8 cellular contexts compared by ENCODE assay signal in genomic region chr6:132812756-132813172, GRCh38. TPM values are rescaled to one million over a fixed set of nuclear protein-coding genes. Genes with fewer than 3 reads are reported as not detected.
DNase-seq lines count a peak whose midpoint lies in the region; ATAC-seq and TF ChIP-seq lines count a peak whose summit lies in the region.

No MANE protein-coding gene starts in this region.

- no peaks in the 10 kb centered on the region for H3K9me3 ChIP-seq in HUES64 (ENCODE audit: insufficient read depth, low read depth, low read length)
- H3K9me3 ChIP-seq in body of pancreas, result no peaks in the 10 kb centered on the region
- H3K9me3 ChIP-seq in mesodermal cell (ENCODE audit: control insufficient read depth, low read length), result no peaks in the 10 kb centered on the region

- intact Hi-C loops in body of pancreas (cut with DNase I), result no loop called here

- H3K4me1 ChIP-seq in HUES64 (ENCODE audit: insufficient read depth, low read length), result peaks cover 20% of the 10 kb centered on the region
- H3K4me1 ChIP-seq in body of pancreas, result peaks cover 40% of the 10 kb centered on the region
- H3K4me1 ChIP-seq in mesodermal cell (ENCODE audit: control insufficient read depth, insufficient read depth, low read length, poor library complexity, severe bottlenecking), result no peaks in the 10 kb centered on the region

- H3K36me3 ChIP-seq in HUES64 (ENCODE audit: insufficient read depth, low read length), result peaks cover 30% of the 10 kb centered on the region
- peaks cover 4 to 7% of the 10 kb centered on the region in 2 donors for H3K36me3 ChIP-seq in body of pancreas (replicated peaks in 1 of 2; ENCODE audit: insufficient read depth in 1 of 2, low read depth in 2 of 2)
- H3K36me3 ChIP-seq in mesodermal cell (ENCODE audit: control insufficient read depth, insufficient read depth, low read length), result peaks cover 29% of the 10 kb centered on the region

- H3K9ac ChIP-seq in HUES64 (ENCODE audit: low read depth, low read length), result peak overlapping the region; percentile 99

- TF ChIP-seq CTCF in AG09309 (IDR thresholded peaks at IDR 0.05; ENCODE audit: control insufficient read depth, insufficient read depth, low read depth, low read length, missing control alignments) (no peak), body of pancreas (IDR thresholded peaks at IDR 0.05) (no peak)

- no peaks in the 10 kb centered on the region for H3K27me3 ChIP-seq in HUES64 (ENCODE audit: insufficient read depth, low read length)
- H3K27me3 ChIP-seq in body of pancreas, result no peaks in the 10 kb centered on the region

- ATAC-seq in GM19043 (IDR thresholded peaks at IDR 0.05; ENCODE audit: low read depth, unreplicated experiment) (peak; percentile 3), body of pancreas (no peak)

- DNase-seq in AG09309 (ENCODE audit: low read depth) (no peak), body of pancreas (peak in 1 of 4 donors; percentile 17), NCI-H1930 (lab: John Stamatoyannopoulos, UW) (no peak), epidermal melanocyte (ENCODE audit: insufficient read length, low spot score) (no peak), NCI-H128 (lab: John Stamatoyannopoulos, UW; ENCODE audit: unreplicated experiment) (no peak)

- no peak for TF ChIP-seq POLR2A in body of pancreas (IDR thresholded peaks at IDR 0.05)

- 8% methylated on average over 5 of the region's 5 CpGs for WGBS in HUES64
- 0 to 1% methylated on average over 5 of the region's 5 CpGs for WGBS in body of pancreas, 2 donors
- 12 to 18% methylated on average over 5 of the region's 5 CpGs for WGBS in mesodermal cell (ENCODE audit: insufficient coverage in 2 of 2), 2 experiments

- H3K4me3 ChIP-seq in AG09309 (ENCODE audit: control insufficient read depth, low read depth, low read length) (peak overlapping the region; percentile 73), HUES64 (ENCODE audit: low read length) (peak overlapping the region; percentile 92), body of pancreas (peak overlapping the region; percentile 33 to 73), mesodermal cell (ENCODE audit: extremely low read depth, insufficient read depth, low read length, poor library complexity, severe bottlenecking) (peak overlapping the region; percentile 87)

- peak overlapping the region; percentile 82 for H3K27ac ChIP-seq in HUES64 (ENCODE audit: low read depth, low read length)
- peak overlapping the region; percentile 87 to 96 (median 90) for H3K27ac ChIP-seq in body of pancreas
- no peak overlapping the region for H3K27ac ChIP-seq in mesodermal cell (ENCODE audit: low read depth, low read length, severe bottlenecking)

RNA-seq across cellular contexts. Expression of gene RPS12, which starts 1.6 kb away (rescaled TPM):
- polyA plus RNA-seq in HUES64 (2013, experiment 1 of 2), result 2,254 TPM
- 2,391 TPM for polyA plus RNA-seq in HUES64 (2013, experiment 2 of 2)
- 100 to 1,000 TPM; 660 to 698 TPM for total RNA-seq in body of pancreas
- 2,262 TPM for polyA plus RNA-seq in mesodermal cell (2013, experiment 1 of 2)
- 2,150 TPM for polyA plus RNA-seq in mesodermal cell (2013, experiment 2 of 2)

RNA-seq across cellular contexts. Expression of gene SLC18B1, which starts 14.3 kb away (rescaled TPM):
- polyA plus RNA-seq in HUES64 (2013, experiment 1 of 2), result 13.4 TPM
- polyA plus RNA-seq in HUES64 (2013, experiment 2 of 2), result 14.7 TPM
- 1 to 10 TPM; 7.3 to 9.9 TPM for total RNA-seq in body of pancreas
- polyA plus RNA-seq in mesodermal cell (2013, experiment 1 of 2), result 9.3 TPM
- 8.0 TPM for polyA plus RNA-seq in mesodermal cell (2013, experiment 2 of 2)

RNA-seq across cellular contexts. Expression of gene VNN2, which starts 55.1 kb away (rescaled TPM):
- polyA plus RNA-seq in HUES64 (2013, experiment 1 of 2), result not detected
- not detected for polyA plus RNA-seq in HUES64 (2013, experiment 2 of 2)
- total RNA-seq in body of pancreas, result 1 to 10 TPM in 1 of 2 donors, not detected in 1; 1.6 TPM
- not detected for polyA plus RNA-seq in mesodermal cell (2013, experiment 1 of 2)
- not detected for polyA plus RNA-seq in mesodermal cell (2013, experiment 2 of 2)
